ENCODE assay signal across 11 cellular contexts in genomic region chr18:55376387-55376786, GRCh38.
A peak's percentile ranks its signal among the peaks of the same experiment; 100 is the strongest.
DNase-seq lines count a peak whose midpoint lies in the region; ATAC-seq, FAIRE-seq and TF ChIP-seq lines count a peak whose summit lies in the region.
"Had no signal": no experiment of that assay in that cellular context is flagged by ENCODE, and none has a peak within 500 bp of the region (broad histone marks: within the 10 kb centered on the region; RNA-seq: fewer than 3 reads in every experiment).

No MANE protein-coding gene starts in this region.

- no peaks in the 10 kb centered on the region for H3K9me2 ChIP-seq in OCI-LY1 (ENCODE audit: low read depth, low read length)

- H3F3A ChIP-seq in OCI-LY1 (ENCODE audit: insufficient read depth, low read length), result no peaks in the 10 kb centered on the region

- H3K27ac ChIP-seq in OCI-LY1 (ENCODE audit: low read depth, low read length, poor library complexity, severe bottlenecking) (peak overlapping the region; percentile 25), heart left ventricle (peak overlapping the region in 1 of 12 donors; percentile 57), small intestine (ENCODE audit: low read depth in 1 of 2, low read length in 1 of 2) (peak overlapping the region in 1 of 2 donors; percentile 31)

- H2AFZ ChIP-seq in OCI-LY1 (ENCODE audit: low read length), result no peak overlapping the region

- no peak for TF ChIP-seq POLR2A in heart left ventricle (IDR thresholded peaks at IDR 0.05)

- FAIRE-seq in small intestine (lab: Jason Lieb, UNC), result no peak
- FAIRE-seq: H1 had no signal

- H3K9me3 ChIP-seq in OCI-LY1 (ENCODE audit: low read length) (peaks cover 2% of the 10 kb centered on the region), heart left ventricle (peaks cover 0 to 18% (median 3%) of the 10 kb centered on the region in 12 donors), small intestine (ENCODE audit: control insufficient read depth, low read depth) (no peaks in the 10 kb centered on the region)

- H3K27me3 ChIP-seq in OCI-LY1 (ENCODE audit: insufficient read depth, low read length), result no peaks in the 10 kb centered on the region
- H3K27me3 ChIP-seq in heart left ventricle, result no peaks in the 10 kb centered on the region
- H3K27me3 ChIP-seq in small intestine (ENCODE audit: control insufficient read depth in 2 of 2, insufficient read depth in 2 of 2, low read length in 2 of 2), result no peaks in the 10 kb centered on the region

- peaks cover 82% of the 10 kb centered on the region for H3K79me2 ChIP-seq in OCI-LY1 (ENCODE audit: insufficient read depth, low read length)

- 80 to 88% (median 82%) methylated on average over 2 of the region's 2 CpGs for WGBS in heart left ventricle, 4 donors
- 73 to 90% (median 75%) methylated on average over 2 of the region's 2 CpGs for WGBS in small intestine, 3 donors

- no peaks in the 10 kb centered on the region for H4K20me1 ChIP-seq in OCI-LY1 (ENCODE audit: insufficient read depth, low read length)

- TF ChIP-seq CTCF in GM20000 (IDR thresholded peaks at IDR 0.05; ENCODE audit: extremely low read depth, missing control alignments) (no peak), OCI-LY1 (IDR thresholded peaks at IDR 0.05; ENCODE audit: low read length) (no peak), heart left ventricle (IDR thresholded peaks at IDR 0.05) (no peak)

- H3K36me3 ChIP-seq in OCI-LY1 (ENCODE audit: insufficient read depth, low read length), result peaks cover 56% of the 10 kb centered on the region
- no peaks in the 10 kb centered on the region for H3K36me3 ChIP-seq in heart left ventricle
- no peaks in the 10 kb centered on the region for H3K36me3 ChIP-seq in small intestine (ENCODE audit: control insufficient read depth in 2 of 2, insufficient read depth in 2 of 2, low read length in 2 of 2)

- H3K4me3 ChIP-seq in OCI-LY1 (ENCODE audit: low read depth, low read length, poor library complexity, severe bottlenecking) (no peak overlapping the region), heart left ventricle (no peak overlapping the region), small intestine (ENCODE audit: low read depth in 1 of 2, low read length in 2 of 2) (no peak overlapping the region)

- no peak overlapping the region for H3K9ac ChIP-seq in OCI-LY1 (ENCODE audit: low read length)

- H3K4me2 ChIP-seq in OCI-LY1 (ENCODE audit: low read length), result no peak overlapping the region

- H3K4me1 ChIP-seq in OCI-LY1 (ENCODE audit: insufficient read depth, low read length, severe bottlenecking), result peaks cover 14% of the 10 kb centered on the region
- H3K4me1 ChIP-seq in heart left ventricle, result peaks cover 0 to 12% (median 0%) of the 10 kb centered on the region in 12 donors
- H3K4me1 ChIP-seq in small intestine (ENCODE audit: control insufficient read depth in 2 of 2, insufficient read depth in 1 of 2, low read depth in 1 of 2, low read length in 1 of 2), result no peaks in the 10 kb centered on the region

- DNase-seq in GM20000 (ENCODE audit: low spot score) (peak; percentile 25), amygdala (lab: John Stamatoyannopoulos, UW) (no peak), heart left ventricle (no peak), GM03348 (ENCODE audit: low spot score) (no peak), small intestine (no peak)
- DNase-seq: stimulated activated CD4-positive, alpha-beta T cell treated with anti-CD3 and anti-CD28 coated beads, Interleukin-4, amount 100 ng/mL, for 24 hours had no signal

- intact Hi-C loops in heart left ventricle (cut with DNase I), result no loop called here

- peak; percentile 97 for ATAC-seq in GM18508 (IDR thresholded peaks at IDR 0.05; ENCODE audit: insufficient read depth, unreplicated experiment)
- ATAC-seq in HG03039 (IDR thresholded peaks at IDR 0.05; ENCODE audit: unreplicated experiment), result peak; percentile 93
- no peak for ATAC-seq in heart left ventricle
- ATAC-seq: activated CD4-positive, CD25-positive, alpha-beta regulatory T cell treated with anti-CD3 and anti-CD28 coated beads, Interleukin-2, amount 50 U/mL, for 24 hours had no signal

Comparison
In these comparisons a context has a peak if more than half of its experiments do, and no peak if none do; other contexts are left out.
1. ATAC-seq: peak in GM18508 (single experiment) and HG03039 (single experiment); none in heart left ventricle (0 of 4).